ENCODE assay signal across 6 cellular contexts in the genomic region with DNA sequence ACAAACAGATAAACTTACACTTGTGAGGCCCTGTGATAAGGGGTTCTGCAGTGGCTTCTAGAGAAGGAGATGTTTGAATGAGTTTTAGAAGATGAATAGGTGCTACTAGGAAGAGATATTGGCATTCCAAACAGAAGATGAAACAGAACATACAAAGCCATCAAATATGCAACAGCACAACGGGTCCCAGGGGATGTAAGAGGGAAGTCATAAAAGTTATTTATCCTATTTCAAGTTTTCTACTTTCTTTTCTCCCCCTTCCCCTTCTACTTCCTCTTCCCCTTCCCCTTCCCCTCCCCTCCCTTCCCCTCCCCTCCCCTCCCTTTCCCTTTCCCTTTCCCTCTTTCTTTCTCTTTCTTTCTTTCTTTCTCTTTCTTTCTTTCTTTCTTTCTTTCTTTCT.
"Had no signal": no experiment of that assay in that cellular context is flagged by ENCODE, and none has a peak within 500 bp of the region (broad histone marks: within the 10 kb centered on the region; RNA-seq: fewer than 3 reads in every experiment).

No MANE protein-coding gene starts in this region.

- H3K4me1 Mint-ChIP-seq: GM23338 had no signal

- H3K36me3 Mint-ChIP-seq: IgD-negative memory B cell had no signal

- DNase-seq: H9, HCEC 1CT, HFFc6, KBM-7 had no signal

- H3K4me3 Mint-ChIP-seq: GM23338, H9, HFFc6, IgD-negative memory B cell had no signal

- H3K4me2 ChIP-seq: GM23338 had no signal

- H2AFZ ChIP-seq: GM23338 had no signal

- ATAC-seq: GM23338 had no signal

- H3K27ac Mint-ChIP-seq: GM23338, H9, HFFc6, IgD-negative memory B cell had no signal

- H3K9me3 Mint-ChIP-seq: GM23338, H9, IgD-negative memory B cell had no signal

- H3K4me3 ChIP-seq: GM23338 had no signal
